Comparison of ENCODE assay signal across 4 cellular contexts in the genomic region with DNA sequence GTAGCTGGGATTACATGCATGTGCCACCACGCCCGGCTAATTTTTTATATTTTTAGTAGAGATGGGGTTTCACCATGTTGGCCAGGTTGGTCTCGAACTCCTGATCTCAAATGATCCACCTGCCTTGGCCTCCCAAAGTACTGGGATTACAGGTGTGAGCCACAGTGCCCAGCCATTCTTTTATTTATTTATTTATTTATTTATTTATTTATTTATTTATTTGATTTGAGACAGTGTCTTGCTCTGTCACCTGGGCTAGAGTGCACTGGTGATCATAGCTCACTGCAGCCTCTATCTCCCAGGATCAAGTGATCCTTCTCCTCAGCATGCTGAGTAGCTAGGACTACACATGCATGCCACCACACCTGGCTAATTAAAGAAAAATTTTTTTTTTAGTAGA. TPM values are rescaled to one million over a fixed set of nuclear protein-coding genes. Genes with fewer than 3 reads are reported as not detected.
"Had no signal": no experiment of that assay in that cellular context is flagged by ENCODE, and none has a peak within 500 bp of the region (broad histone marks: within the 10 kb centered on the region; RNA-seq: fewer than 3 reads in every experiment).

No MANE protein-coding gene starts in this region.

RNA-seq across cellular contexts. Expression of a gene that starts 10.6 kb away (rescaled TPM):
- polyA plus RNA-seq: hepatocyte; keratinocyte; mammary epithelial cell; naive thymus-derived CD4-positive, alpha-beta T cell had no signal
